ENCODE assay signal across 14 cellular contexts in genomic region chr2:111932841-111933291, GRCh38. TPM values are rescaled to one million over a fixed set of nuclear protein-coding genes. Genes with fewer than 3 reads are reported as not detected.
A peak's percentile ranks its signal among the peaks of the same experiment; 100 is the strongest.
DNase-seq lines count a peak whose midpoint lies in the region; ATAC-seq, FAIRE-seq and TF ChIP-seq lines count a peak whose summit lies in the region.
"Had no signal": no experiment of that assay in that cellular context is flagged by ENCODE, and none has a peak within 500 bp of the region (broad histone marks: within the 10 kb centered on the region; RNA-seq: fewer than 3 reads in every experiment).

No MANE protein-coding gene starts in this region.

- POLR2A ChIA-PET in Caco-2 (lab: Charles Lee) = no interaction called here
- POLR2A ChIA-PET in HepG2 (lab: Yijun Ruan, JAX) = no interaction called here

- peaks cover 15% of the 10 kb centered on the region for H3K4me1 Mint-ChIP-seq in Caco-2 (ENCODE audit: low read depth, unreplicated experiment)
- peaks cover 16% of the 10 kb centered on the region for H3K4me1 Mint-ChIP-seq in activated T-helper 17 cell treated with anti-CD3 and anti-CD28 coated beads, Interleukin-2, amount 50 U/mL, for 72 hours
- H3K4me1 Mint-ChIP-seq: B cell had no signal

- H3K9me3 Mint-ChIP-seq in Caco-2 (ENCODE audit: unreplicated experiment) = no peaks in the 10 kb centered on the region
- no peaks in the 10 kb centered on the region for H3K9me3 Mint-ChIP-seq in activated T-helper 17 cell treated with anti-CD3 and anti-CD28 coated beads, Interleukin-2, amount 50 U/mL, for 72 hours
- H3K9me3 Mint-ChIP-seq: CD8-positive, alpha-beta T cell had no signal

- H2AFZ ChIP-seq in HepG2 (ENCODE audit: low read length) = no peak overlapping the region

- peak overlapping the region; percentile 43 for H3K27ac Mint-ChIP-seq in Caco-2 (ENCODE audit: unreplicated experiment)
- H3K27ac Mint-ChIP-seq in activated T-helper 17 cell treated with anti-CD3 and anti-CD28 coated beads, Interleukin-2, amount 50 U/mL, for 72 hours = peak overlapping the region; percentile 9
- H3K27ac Mint-ChIP-seq: B cell; CD8-positive, alpha-beta T cell; H9 had no signal

- H3K79me2 ChIP-seq in HepG2 (ENCODE audit: insufficient read depth, low read length) = peaks cover 16% of the 10 kb centered on the region

- H4K20me1 ChIP-seq in HepG2 (ENCODE audit: insufficient read depth, low read length) = no peaks in the 10 kb centered on the region

- CTCF ChIA-PET in Caco-2 (lab: Charles Lee) = no interaction called here
- CTCF ChIA-PET in HepG2 (lab: Yijun Ruan, JAX; ENCODE audit: low intra/inter-chr PET ratio, low total read pairs) = no interaction called here

- no TSS peak for BruUV-seq in Caco-2 (replicated peaks; lab: Mats Ljungman, UMichigan)
- BruUV-seq in HepG2 (replicated peaks; lab: Mats Ljungman, UMichigan) = no TSS peak

- intact Hi-C loops in Caco-2 (cut with micrococcal nuclease; ENCODE audit: unreplicated experiment) = loop anchor here (1.0 kb wide), 1 partner anchor 13 kb away; no protein-coding TSS in a partner anchor
- intact Hi-C loops in HepG2 (cut with micrococcal nuclease; ENCODE audit: unreplicated experiment) = no loop called here

- H3K4me3 ChIP-seq in Caco-2 (ENCODE audit: low read depth, low read length) (no peak overlapping the region), HepG2 (replicated peaks in 1 of 3; ENCODE audit: insufficient read depth in 1 of 3, low read depth in 2 of 3, low read length in 3 of 3) (no peak overlapping the region)
- H3K4me3 ChIP-seq: BLaER1 treated with 17β-estradiol and CSF1 and Interleukin-3, amounts not matched to agents 10 nM and 100 nM had no signal

- H3K9ac ChIP-seq in HepG2 (ENCODE audit: insufficient read depth, low read depth, low read length) = no peak overlapping the region
- H3K9ac ChIP-seq: BLaER1 treated with 17β-estradiol and CSF1 and Interleukin-3, amounts not matched to agents 10 nM and 100 nM had no signal

- peaks cover 61% of the 10 kb centered on the region for H3K36me3 Mint-ChIP-seq in Caco-2 (ENCODE audit: insufficient read depth, unreplicated experiment)
- no peaks in the 10 kb centered on the region for H3K36me3 Mint-ChIP-seq in activated T-helper 17 cell treated with anti-CD3 and anti-CD28 coated beads, Interleukin-2, amount 50 U/mL, for 72 hours (ENCODE audit: low read depth)
- H3K36me3 Mint-ChIP-seq: CD8-positive, alpha-beta T cell had no signal

- peaks cover 15% of the 10 kb centered on the region for H3K4me1 ChIP-seq in Caco-2
- peaks cover 16% of the 10 kb centered on the region for H3K4me1 ChIP-seq in HepG2 (ENCODE audit: insufficient read depth, low read length)

- FAIRE-seq in HepG2 (lab: Jason Lieb, UNC) = peak; percentile 62
- FAIRE-seq in GM12891 (lab: Jason Lieb, UNC) = no peak
- FAIRE-seq: D721Med, H1 had no signal

- 40% methylated on average over 4 of the region's 4 CpGs for WGBS in HepG2 (ENCODE audit: low lambda C conversion rate)

- peak overlapping the region; percentile 3 for H3K4me3 Mint-ChIP-seq in Caco-2 (ENCODE audit: unreplicated experiment)
- H3K4me3 Mint-ChIP-seq in activated T-helper 17 cell treated with anti-CD3 and anti-CD28 coated beads, Interleukin-2, amount 50 U/mL, for 72 hours = no peak overlapping the region
- H3K4me3 Mint-ChIP-seq: B cell; CD8-positive, alpha-beta T cell; H9 had no signal

- no peaks in the 10 kb centered on the region; the same call in none of the 2 replicates for H3K36me3 ChIP-seq in Caco-2 (ENCODE audit: control insufficient read depth, insufficient read depth, low read length)
- H3K36me3 ChIP-seq in HepG2 (replicated peaks in 1 of 2; ENCODE audit: control insufficient read depth in 1 of 2, insufficient read depth in 2 of 2, low read length in 2 of 2) = peaks cover 16 to 50% of the 10 kb centered on the region in 2 experiments

- in situ Hi-C loops in HepG2 (cut with HindIII; ENCODE audit: extremely low pct_ligation_motif_present, low pct_unique_long_range_greater_than_20kb) = no loop called here

- no peaks in the 10 kb centered on the region for H3K27me3 Mint-ChIP-seq in Caco-2 (ENCODE audit: insufficient read depth, unreplicated experiment)
- H3K27me3 Mint-ChIP-seq in activated T-helper 17 cell treated with anti-CD3 and anti-CD28 coated beads, Interleukin-2, amount 50 U/mL, for 72 hours = peaks cover 15% of the 10 kb centered on the region

- TF ChIP-seq CTCF in Caco-2 (IDR thresholded peaks at IDR 0.05; ENCODE audit: insufficient read depth in 1 of 2, low read depth in 1 of 2, low read length in 1 of 2, severe bottlenecking in 1 of 2, unreplicated experiment in 1 of 2) = no peak
- no peak for TF ChIP-seq CTCF in HepG2 (CRISPR knock-in tag; IDR thresholded peaks at IDR 0.05)

- TF ChIP-seq POLR2A in HepG2 (IDR thresholded peaks at IDR 0.05; ENCODE audit: insufficient read depth in 1 of 2, low read depth in 2 of 2, low read length in 2 of 2) = no peak
- TF ChIP-seq POLR2A in GM12891 (IDR thresholded peaks at IDR 0.05; ENCODE audit: low read depth, low read length) = no peak

- no peak for ATAC-seq in activated T-helper 17 cell treated with anti-CD3 and anti-CD28 coated beads, Interleukin-2, amount 50 U/mL, for 72 hours (replicated peaks)
- ATAC-seq in HepG2 (peak; percentile 57), GM21825 (IDR thresholded peaks at IDR 0.05; ENCODE audit: unreplicated experiment) (no peak)
- ATAC-seq: CD8-positive, alpha-beta T cell had no signal

- no peak for TF ChIP-seq RAD21 in HepG2 (CRISPR knock-in tag; IDR thresholded peaks at IDR 0.05)

- DNase-seq in Caco-2 (peak; percentile 65 to 86), HepG2 (ENCODE audit: low spot score) (peak; percentile 78), GM12891 (ENCODE audit: insufficient read length, low spot score) (no peak), activated gamma-delta T cell treated with Interleukin-2 at 50 U/mL for 16 hours (no peak), COR-L47 (lab: John Stamatoyannopoulos, UW) (no peak)
- DNase-seq: CD8-positive, alpha-beta T cell; GDM1; H9 had no signal

- no peak overlapping the region for H3K4me2 ChIP-seq in HepG2 (ENCODE audit: low read depth, low read length)
- H3K4me2 ChIP-seq: BLaER1 treated with 17β-estradiol and CSF1 and Interleukin-3, amounts not matched to agents 10 nM and 100 nM had no signal

- H3K9me3 ChIP-seq in Caco-2 (peaks cover 3% of the 10 kb centered on the region; the same call in 1 of the 2 replicates), HepG2 (ENCODE audit: low read length) (no peaks in the 10 kb centered on the region)

- 0 out of 4 replicates have a peak, but pooled peaks of 1 of the 2 experiments have one; percentile 34 for TF ChIP-seq EP300 in HepG2 (IDR thresholded peaks at IDR 0.05; ENCODE audit: low read depth in 2 of 2, low read length in 2 of 2)
- no peak for TF ChIP-seq EP300 in HepG2 (CRISPR knock-in tag; IDR thresholded peaks at IDR 0.05; ENCODE audit: borderline replicate concordance)

- H3K27me3 ChIP-seq in Caco-2 (replicated peaks; ENCODE audit: control insufficient read depth, insufficient read depth, low read length) = no peaks in the 10 kb centered on the region
- H3K27me3 ChIP-seq in HepG2 (ENCODE audit: control insufficient read depth in 1 of 2, insufficient read depth in 2 of 2, low read length in 2 of 2) = no peaks in the 10 kb centered on the region
- H3K27me3 ChIP-seq: BLaER1 treated with 17β-estradiol and CSF1 and Interleukin-3, amounts not matched to agents 10 nM and 100 nM had no signal

- H3K27ac ChIP-seq in HepG2 (ENCODE audit: extremely low read length, insufficient read depth, low read length) = no peak overlapping the region
- H3K27ac ChIP-seq: BLaER1 treated with 17β-estradiol and CSF1 and Interleukin-3, amounts not matched to agents 10 nM and 100 nM had no signal

RNA-seq across cellular contexts. Expression of gene MERTK, which starts 34.5 kb away (rescaled TPM):
- total RNA-seq in Caco-2 (2022) (39.2 and 42.6 TPM in 2 replicates), HepG2 (2016; rRNA removed; fragmentation: Illumina TruSeq; extraction: Trizol) (22.5 and 37.3 TPM in 2 replicates)
- total RNA-seq in activated T-helper 17 cell treated with anti-CD3 and anti-CD28 coated beads, Interleukin-2, amount 50 U/mL, for 72 hours = under 1 TPM; 0.43 to 0.87 TPM
- 9.7 and 10.2 TPM in 2 replicates for total RNA-seq in HepG2 (2016; cell fraction: cytosol; rRNA removed; fragmentation: Illumina TruSeq; extraction: Trizol; ENCODE audit: low read depth)
- 20.5 and 38.2 TPM in 2 replicates for total RNA-seq in HepG2 (2016; cell fraction: insoluble cytoplasmic fraction; rRNA removed; fragmentation: Illumina TruSeq; extraction: Trizol)
- total RNA-seq in HepG2 (2016; cell fraction: membrane; rRNA removed; fragmentation: Illumina TruSeq; extraction: Trizol) = 9.9 and 11.4 TPM in 2 replicates
- total RNA-seq in HepG2 (2016; cell fraction: nucleus; rRNA removed; fragmentation: Illumina TruSeq; extraction: Trizol) = 62.8 and 64.0 TPM in 2 replicates
- 44.7 and 45.5 TPM in 2 replicates for polyA plus RNA-seq in HepG2 (2011; rRNA removed)
- polyA plus RNA-seq in HepG2 (2011; cell fraction: cytosol; rRNA removed) = 32.3 and 35.9 TPM in 2 replicates
- 74.2 and 85.4 TPM in 2 replicates for polyA plus RNA-seq in HepG2 (2011; cell fraction: nucleus; rRNA removed)
- polyA plus RNA-seq in HepG2 (2012) = 17.2 and 32.7 TPM in 2 replicates
- polyA plus RNA-seq in HepG2 (2016; cell fraction: cytosol; fragmentation: Illumina TruSeq; extraction: Trizol; ENCODE audit: low read depth) = 1.2 and 1.5 TPM in 2 replicates
- polyA plus RNA-seq in HepG2 (2016; cell fraction: insoluble cytoplasmic fraction; fragmentation: Illumina TruSeq; extraction: Trizol; ENCODE audit: low read depth) = 16.7 and 17.4 TPM in 2 replicates
- polyA plus RNA-seq in HepG2 (2016; cell fraction: membrane; fragmentation: Illumina TruSeq; extraction: Trizol; ENCODE audit: low read depth) = 3.4 TPM in 2 replicates
- 67.5 and 78.5 TPM in 2 replicates for polyA plus RNA-seq in HepG2 (2016; cell fraction: nucleus; fragmentation: Illumina TruSeq; extraction: Trizol; ENCODE audit: insufficient read depth, low read depth)
- polyA minus RNA-seq in HepG2 (2011; rRNA and poly(A)+ RNA removed; ENCODE audit: low replicate concordance) = 46.5 TPM in 1 of 2 replicates, not detected in the other
- 24.0 and 26.2 TPM in 2 replicates for polyA minus RNA-seq in HepG2 (2011; cell fraction: cytosol; rRNA and poly(A)+ RNA removed)
- 55.6 and 65.1 TPM in 2 replicates for polyA minus RNA-seq in HepG2 (2011; cell fraction: nucleus; rRNA and poly(A)+ RNA removed)
- polyA plus RNA-seq in GM12891 (2012; ENCODE audit: low read depth, missing spikeins) = 1.2 TPM

RNA-seq across cellular contexts. Expression of gene ANAPC1, which starts 48.9 kb away (rescaled TPM):
- total RNA-seq in Caco-2 (2022) = 97.2 and 110 TPM in 2 replicates
- total RNA-seq in activated T-helper 17 cell treated with anti-CD3 and anti-CD28 coated beads, Interleukin-2, amount 50 U/mL, for 72 hours = 100 to 1,000 TPM in 1 of 2 donors, 10 to 100 TPM in 1; 75.6 to 119 TPM
- 89.7 and 109 TPM in 2 replicates for total RNA-seq in HepG2 (2016; rRNA removed; fragmentation: Illumina TruSeq; extraction: Trizol)
- total RNA-seq in HepG2 (2016; cell fraction: cytosol; rRNA removed; fragmentation: Illumina TruSeq; extraction: Trizol; ENCODE audit: low read depth) = 23.1 and 23.4 TPM in 2 replicates
- 86.7 and 103 TPM in 2 replicates for total RNA-seq in HepG2 (2016; cell fraction: insoluble cytoplasmic fraction; rRNA removed; fragmentation: Illumina TruSeq; extraction: Trizol)
- 38.6 and 43.3 TPM in 2 replicates for total RNA-seq in HepG2 (2016; cell fraction: membrane; rRNA removed; fragmentation: Illumina TruSeq; extraction: Trizol)
- total RNA-seq in HepG2 (2016; cell fraction: nucleus; rRNA removed; fragmentation: Illumina TruSeq; extraction: Trizol) = 120 and 143 TPM in 2 replicates
- 42.9 and 50.0 TPM in 2 replicates for polyA plus RNA-seq in HepG2 (2011; rRNA removed)
- 36.9 and 41.2 TPM in 2 replicates for polyA plus RNA-seq in HepG2 (2011; cell fraction: cytosol; rRNA removed)
- polyA plus RNA-seq in HepG2 (2011; cell fraction: nucleus; rRNA removed) = 48.7 and 54.2 TPM in 2 replicates
- 35.3 and 41.2 TPM in 2 replicates for polyA plus RNA-seq in HepG2 (2012)
- polyA plus RNA-seq in HepG2 (2016; cell fraction: cytosol; fragmentation: Illumina TruSeq; extraction: Trizol; ENCODE audit: low read depth) = 7.8 and 8.5 TPM in 2 replicates
- polyA plus RNA-seq in HepG2 (2016; cell fraction: insoluble cytoplasmic fraction; fragmentation: Illumina TruSeq; extraction: Trizol; ENCODE audit: low read depth) = 40.8 and 44.3 TPM in 2 replicates
- polyA plus RNA-seq in HepG2 (2016; cell fraction: membrane; fragmentation: Illumina TruSeq; extraction: Trizol; ENCODE audit: low read depth) = 10.7 and 11.8 TPM in 2 replicates
- 53.7 and 58.1 TPM in 2 replicates for polyA plus RNA-seq in HepG2 (2016; cell fraction: nucleus; fragmentation: Illumina TruSeq; extraction: Trizol; ENCODE audit: insufficient read depth, low read depth)
- polyA minus RNA-seq in HepG2 (2011; rRNA and poly(A)+ RNA removed; ENCODE audit: low replicate concordance) = 94.0 and 137 TPM in 2 replicates
- polyA minus RNA-seq in HepG2 (2011; cell fraction: cytosol; rRNA and poly(A)+ RNA removed) = 65.4 and 74.5 TPM in 2 replicates
- polyA minus RNA-seq in HepG2 (2011; cell fraction: nucleus; rRNA and poly(A)+ RNA removed) = 223 and 242 TPM in 2 replicates
- 23.8 TPM for polyA plus RNA-seq in GM12891 (2012; ENCODE audit: low read depth, missing spikeins)

Comparison
In these comparisons a context has a peak if more than half of its experiments do, and no peak if none do; other contexts are left out.
1. DNase-seq: peak in Caco-2 (2 of 2) and HepG2 (single experiment); none in GM12891 (single experiment), activated gamma-delta T cell treated with Interleukin-2 at 50 U/mL for 16 hours (single experiment) and COR-L47 (single experiment).
2. RNA of gene MERTK, which starts 34.5 kb away (total RNA-seq): 39.2 to 42.6 TPM in Caco-2 and 9.7 to 64.0 TPM in HepG2; 0.43 to 0.87 TPM in activated T-helper 17 cell treated with anti-CD3 and anti-CD28 coated beads, Interleukin-2, amount 50 U/mL, for 72 hours; every median in the first group is over 4 times any median in the second.